28 cellular contexts compared by ENCODE assay signal in genomic region chr4:162852642-162853041, GRCh38.
"Had no signal": no experiment of that assay in that cellular context is flagged by ENCODE, and none has a peak within 500 bp of the region (broad histone marks: within the 10 kb centered on the region; RNA-seq: fewer than 3 reads in every experiment).

No MANE protein-coding gene starts in this region.

- H3K9me3 Mint-ChIP-seq: nephron had no signal

- H3K4me1 Mint-ChIP-seq: naive thymus-derived CD4-positive, alpha-beta T cell; nephron; stimulated activated naive CD8-positive, alpha-beta T cell treated with anti-CD3 and anti-CD28 coated beads, Interleukin-15, amount 100 ng/mL, for 72 hours had no signal

- H3K36me3 Mint-ChIP-seq: naive thymus-derived CD4-positive, alpha-beta T cell had no signal

- H3K36me3 ChIP-seq: gastrocnemius medialis, left lung, prostate gland, right atrium auricular region, suprapubic skin, thyroid gland, vagina had no signal

- ATAC-seq: esophagus mucosa; gastrocnemius medialis; left cardiac atrium; left lung; naive thymus-derived CD4-positive, alpha-beta T cell; sciatic nerve; stimulated activated naive CD8-positive, alpha-beta T cell treated with anti-CD3 and anti-CD28 coated beads, Interleukin-15, amount 100 ng/mL, for 72 hours had no signal

- H3K4me1 ChIP-seq: gastrocnemius medialis, left lung, prostate gland, right atrium auricular region, suprapubic skin, thyroid gland, vagina had no signal

- DNase-seq: dorsolateral prefrontal cortex; effector CD4-positive, alpha-beta T cell; foreskin fibroblast; gastrocnemius medialis; glutamatergic neuron; hypothalamus; left cardiac atrium; left lung; mesenchymal stem cell; midbrain; naive thymus-derived CD4-positive, alpha-beta T cell; nucleus accumbens; stimulated activated CD4-positive, alpha-beta T cell treated with anti-CD3 and anti-CD28 coated beads, Interleukin-12 subunit alpha, Interleukin-12 subunit beta, amount 100 ng/mL, for 4 hours; stimulated activated CD4-positive, alpha-beta T cell treated with anti-CD3 and anti-CD28 coated beads, Interleukin-1b, Interleukin-23, amount 100 ng/mL, for 48 hours; stimulated activated CD4-positive, alpha-beta T cell treated with anti-CD3 and anti-CD28 coated beads, Interleukin-4, amount 100 ng/mL, for 1 hour; stimulated activated CD8-positive, alpha-beta memory T cell treated with anti-CD3 and anti-CD28 coated beads, Interleukin-4, amount 100 ng/mL, for 48 hours; stimulated activated naive CD4-positive, alpha-beta T cell; stimulated activated naive CD8-positive, alpha-beta T cell treated with anti-CD3 and anti-CD28 coated beads, Interleukin-15, amount 100 ng/mL, for 72 hours; thyroid gland; trophoblast cell had no signal

- H3K9me3 ChIP-seq: gastrocnemius medialis, left lung, prostate gland, right atrium auricular region, suprapubic skin, thyroid gland, vagina had no signal

- H3K27ac ChIP-seq: gastrocnemius medialis, left lung, prostate gland, right atrium auricular region, suprapubic skin, thyroid gland, vagina had no signal

- H3K4me3 ChIP-seq: dorsolateral prefrontal cortex, gastrocnemius medialis, left lung, prostate gland, right atrium auricular region, smooth muscle cell, suprapubic skin, thyroid gland, vagina had no signal

- H3K4me3 Mint-ChIP-seq: naive thymus-derived CD4-positive, alpha-beta T cell; nephron; stimulated activated naive CD8-positive, alpha-beta T cell treated with anti-CD3 and anti-CD28 coated beads, Interleukin-15, amount 100 ng/mL, for 72 hours had no signal

- H3K27ac Mint-ChIP-seq: naive thymus-derived CD4-positive, alpha-beta T cell; stimulated activated naive CD8-positive, alpha-beta T cell treated with anti-CD3 and anti-CD28 coated beads, Interleukin-15, amount 100 ng/mL, for 72 hours had no signal

- H3K27me3 ChIP-seq: gastrocnemius medialis, left lung, right atrium auricular region, suprapubic skin, thyroid gland, vagina had no signal

- H3K27me3 Mint-ChIP-seq: naive thymus-derived CD4-positive, alpha-beta T cell; stimulated activated naive CD8-positive, alpha-beta T cell treated with anti-CD3 and anti-CD28 coated beads, Interleukin-15, amount 100 ng/mL, for 72 hours had no signal
